25 cellular contexts compared by ENCODE assay signal in genomic region chr10:133412381-133412711, GRCh38. TPM values are rescaled to one million over a fixed set of nuclear protein-coding genes. Genes with fewer than 3 reads are reported as not detected.
DNase-seq lines count a peak whose midpoint lies in the region; ATAC-seq, FAIRE-seq and TF ChIP-seq lines count a peak whose summit lies in the region.
"Had no signal": no experiment of that assay in that cellular context is flagged by ENCODE, and none has a peak within 500 bp of the region (broad histone marks: within the 10 kb centered on the region; RNA-seq: fewer than 3 reads in every experiment).

No MANE protein-coding gene starts in this region.

- TF ChIP-seq CTCF in HepG2 (CRISPR knock-in tag; IDR thresholded peaks at IDR 0.05) (no peak), right lobe of liver (IDR thresholded peaks at IDR 0.05) (no peak), ovary (IDR thresholded peaks at IDR 0.05) (no peak)

- no TSS peak for BruUV-seq in HepG2 (replicated peaks; lab: Mats Ljungman, UMichigan)

- no peak for FAIRE-seq in HepG2 (lab: Jason Lieb, UNC)
- FAIRE-seq: A204.1, D721Med, GM12878, GM19239, H1 had no signal

- H3K79me2 ChIP-seq in HepG2 (ENCODE audit: insufficient read depth, low read length) = peaks cover 30% of the 10 kb centered on the region

- H3K4me3 ChIP-seq in HepG2 (replicated peaks in 1 of 3; ENCODE audit: insufficient read depth in 1 of 3, low read depth in 2 of 3, low read length in 3 of 3) = no peak overlapping the region
- H3K4me3 ChIP-seq in right lobe of liver = no peak overlapping the region
- no peak overlapping the region for H3K4me3 ChIP-seq in mesenchymal stem cell (ENCODE audit: insufficient read depth in 1 of 2, low read depth in 1 of 2, low read length in 2 of 2)
- H3K4me3 ChIP-seq in ovary = no peak overlapping the region
- H3K4me3 ChIP-seq: GM12878, GM23248 had no signal

- H3K23ac ChIP-seq in mesenchymal stem cell (ENCODE audit: low read length in 2 of 2) = no peak overlapping the region

- no peak overlapping the region for H3K4ac ChIP-seq in mesenchymal stem cell (ENCODE audit: low read depth in 1 of 2, low read length in 2 of 2)

- H3K27me3 ChIP-seq in HepG2 (ENCODE audit: control insufficient read depth in 1 of 2, insufficient read depth in 2 of 2, low read length in 2 of 2) (no peaks in the 10 kb centered on the region), right lobe of liver (no peaks in the 10 kb centered on the region), mesenchymal stem cell (ENCODE audit: control insufficient read depth in 1 of 2, insufficient read depth in 1 of 2, low read length in 2 of 2) (no peaks in the 10 kb centered on the region), ovary (no peaks in the 10 kb centered on the region)
- H3K27me3 ChIP-seq: BE2C; BLaER1 treated with 17β-estradiol and CSF1 and Interleukin-3, amounts not matched to agents 10 nM and 100 nM had no signal

- peak overlapping the region; percentile 44 for H2BK5ac ChIP-seq in mesenchymal stem cell (ENCODE audit: low read depth, low read length, poor library complexity, severe bottlenecking)

- H3K9ac ChIP-seq in HepG2 (ENCODE audit: insufficient read depth, low read depth, low read length) (no peak overlapping the region), mesenchymal stem cell (ENCODE audit: low read length) (no peak overlapping the region)
- H3K9ac ChIP-seq: BLaER1 treated with 17β-estradiol and CSF1 and Interleukin-3, amounts not matched to agents 10 nM and 100 nM; GM23248 had no signal

- H3K27ac ChIP-seq in HepG2 (ENCODE audit: extremely low read length, insufficient read depth, low read length) (no peak overlapping the region), right lobe of liver (no peak overlapping the region), mesenchymal stem cell (ENCODE audit: low read length, poor library complexity, severe bottlenecking) (no peak overlapping the region), ovary (no peak overlapping the region)
- H3K27ac ChIP-seq: 22Rv1; BLaER1 treated with 17β-estradiol and CSF1 and Interleukin-3, amounts not matched to agents 10 nM and 100 nM; GM23248 had no signal

- DNase-seq in HepG2 (ENCODE audit: low spot score) (no peak), right lobe of liver (no peak), mesenchymal stem cell (no peak), ovary (no peak), middle frontal gyrus (ENCODE audit: extremely low spot score, low spot score) (no peak)
- DNase-seq: ACHN; AML-193; BE2C; CD4-positive, alpha-beta T cell; CD8-positive, alpha-beta memory T cell; DMS 273 treated with DMSO at 0.1 percent for 48 hours; DMS79; EL; GDM1; GM23248; H7; HCEC 1CT had no signal

- no peak for TF ChIP-seq RAD21 in HepG2 (CRISPR knock-in tag; IDR thresholded peaks at IDR 0.05)

- ATAC-seq in HepG2 (no peak), right lobe of liver (no peak)
- ATAC-seq: GM12878 had no signal

- no peaks in the 10 kb centered on the region for H4K20me1 ChIP-seq in HepG2 (ENCODE audit: insufficient read depth, low read length)

- peaks cover 14% of the 10 kb centered on the region for H3K79me1 ChIP-seq in mesenchymal stem cell (replicated peaks; ENCODE audit: low read length, poor library complexity, severe bottlenecking)

- no peak overlapping the region for H4K8ac ChIP-seq in mesenchymal stem cell (ENCODE audit: low read length)

- H4K91ac ChIP-seq in mesenchymal stem cell (ENCODE audit: low read length) = no peak overlapping the region

- H3K9me3 ChIP-seq in HepG2 (ENCODE audit: low read length) = peaks cover 19% of the 10 kb centered on the region
- peaks cover 0 to 20% (median 0%) of the 10 kb centered on the region in 4 donors for H3K9me3 ChIP-seq in right lobe of liver
- peaks cover 31% of the 10 kb centered on the region for H3K9me3 ChIP-seq in mesenchymal stem cell (ENCODE audit: control insufficient read depth, low read length)
- peaks cover 0 to 6% of the 10 kb centered on the region in 2 donors for H3K9me3 ChIP-seq in ovary
- H3K9me3 ChIP-seq: BE2C had no signal

- H3K36me3 ChIP-seq in HepG2 (replicated peaks in 1 of 2; ENCODE audit: control insufficient read depth in 1 of 2, insufficient read depth in 2 of 2, low read length in 2 of 2) (peaks cover 4 to 54% of the 10 kb centered on the region in 2 experiments), right lobe of liver (peaks cover 0 to 13% (median 6%) of the 10 kb centered on the region in 4 donors), mesenchymal stem cell (ENCODE audit: control insufficient read depth in 1 of 2, insufficient read depth in 2 of 2, low read depth in 1 of 2, low read length in 2 of 2) (peaks cover 25 to 69% of the 10 kb centered on the region in 2 experiments), ovary (no peaks in the 10 kb centered on the region)

- POLR2A ChIA-PET in HepG2 (lab: Yijun Ruan, JAX) = no interaction called here

- no peak overlapping the region for H2AK5ac ChIP-seq in mesenchymal stem cell (ENCODE audit: low read length, severe bottlenecking)

- TF ChIP-seq EP300 in HepG2 (IDR thresholded peaks at IDR 0.05; ENCODE audit: low read depth in 2 of 2, low read length in 2 of 2) = no peak
- TF ChIP-seq EP300 in HepG2 (CRISPR knock-in tag; IDR thresholded peaks at IDR 0.05; ENCODE audit: borderline replicate concordance) = no peak
- no peak for TF ChIP-seq EP300 in ovary (IDR thresholded peaks at IDR 0.05)

- no peak overlapping the region for H3K4me2 ChIP-seq in HepG2 (ENCODE audit: low read depth, low read length)
- H3K4me2 ChIP-seq in mesenchymal stem cell (ENCODE audit: low read length, poor library complexity, severe bottlenecking) = no peak overlapping the region
- H3K4me2 ChIP-seq: BLaER1 treated with 17β-estradiol and CSF1 and Interleukin-3, amounts not matched to agents 10 nM and 100 nM had no signal

- H2BK120ac ChIP-seq in mesenchymal stem cell (ENCODE audit: low read depth, low read length) = no peak overlapping the region

- no peak overlapping the region for H2BK12ac ChIP-seq in mesenchymal stem cell (ENCODE audit: low read length in 2 of 2)

- no peaks in the 10 kb centered on the region for H3K4me1 ChIP-seq in HepG2 (ENCODE audit: insufficient read depth, low read length)
- no peaks in the 10 kb centered on the region for H3K4me1 ChIP-seq in right lobe of liver
- H3K4me1 ChIP-seq in mesenchymal stem cell (ENCODE audit: control insufficient read depth, insufficient read depth, low read depth, low read length) = no peaks in the 10 kb centered on the region
- no peaks in the 10 kb centered on the region for H3K4me1 ChIP-seq in ovary (ENCODE audit: insufficient read depth)
- H3K4me1 ChIP-seq: BE2C; BLaER1 treated with 17β-estradiol and CSF1 and Interleukin-3, amounts not matched to agents 10 nM and 100 nM had no signal

- TF ChIP-seq POLR2A in HepG2 (IDR thresholded peaks at IDR 0.05; ENCODE audit: insufficient read depth in 1 of 2, low read depth in 2 of 2, low read length in 2 of 2) = no peak
- TF ChIP-seq POLR2A in right lobe of liver (IDR thresholded peaks at IDR 0.05) = no peak
- no peak for TF ChIP-seq POLR2A in ovary (IDR thresholded peaks at IDR 0.05)

- no peak overlapping the region for H2AFZ ChIP-seq in HepG2 (ENCODE audit: low read length)
- no peak overlapping the region for H2AFZ ChIP-seq in mesenchymal stem cell (ENCODE audit: low read depth, low read length)
- H2AFZ ChIP-seq: GM23248 had no signal

- intact Hi-C loops in HepG2 (cut with micrococcal nuclease; ENCODE audit: unreplicated experiment) = no loop called here
- intact Hi-C loops in right lobe of liver (cut with DNase I) = no loop called here
- intact Hi-C loops in ovary (cut with DNase I) = no loop called here

- H3K18ac ChIP-seq in mesenchymal stem cell (ENCODE audit: low read depth in 1 of 2, low read length in 2 of 2) = no peak overlapping the region

- CTCF ChIA-PET in HepG2 (lab: Yijun Ruan, JAX; ENCODE audit: low intra/inter-chr PET ratio, low total read pairs) = no interaction called here

- H3K14ac ChIP-seq in mesenchymal stem cell (ENCODE audit: low read length in 2 of 2) = no peak overlapping the region

- no peak overlapping the region for H2BK15ac ChIP-seq in mesenchymal stem cell (ENCODE audit: low read depth, poor library complexity, severe bottlenecking)

- in situ Hi-C loops in HepG2 (cut with HindIII; ENCODE audit: extremely low pct_ligation_motif_present, low pct_unique_long_range_greater_than_20kb) = no loop called here

RNA-seq across cellular contexts. Expression of gene SPRN, which starts 12.1 kb away (rescaled TPM):
- total RNA-seq in HepG2 (2016; rRNA removed; fragmentation: Illumina TruSeq; extraction: Trizol) (not detected in 2 replicates), right lobe of liver (10 to 100 TPM in 2 of 6 experiments, under 1 TPM in 3, not detected in 1; 0.07 to 15.1 (median 0.11) TPM), ovary (under 1 TPM in 3 of 7 donors, not detected in 4; 0.11 to 0.20 (median 0.15) TPM)
- total RNA-seq in HepG2 (2016; cell fraction: cytosol; rRNA removed; fragmentation: Illumina TruSeq; extraction: Trizol; ENCODE audit: low read depth) = not detected in 2 replicates
- total RNA-seq in HepG2 (2016; cell fraction: insoluble cytoplasmic fraction; rRNA removed; fragmentation: Illumina TruSeq; extraction: Trizol) = not detected in 2 replicates
- not detected in 2 replicates for total RNA-seq in HepG2 (2016; cell fraction: membrane; rRNA removed; fragmentation: Illumina TruSeq; extraction: Trizol)
- total RNA-seq in HepG2 (2016; cell fraction: nucleus; rRNA removed; fragmentation: Illumina TruSeq; extraction: Trizol) = not detected in 2 replicates
- polyA plus RNA-seq in HepG2 (2011; rRNA removed) (not detected in 2 replicates), ovary (under 1 TPM; 0.05 to 0.10 TPM)
- not detected in 2 replicates for polyA plus RNA-seq in HepG2 (2011; cell fraction: cytosol; rRNA removed)
- not detected in 2 replicates for polyA plus RNA-seq in HepG2 (2011; cell fraction: nucleus; rRNA removed)
- 2.9 and 4.1 TPM in 2 replicates for polyA plus RNA-seq in HepG2 (2012)
- not detected in 2 replicates for polyA plus RNA-seq in HepG2 (2016; cell fraction: cytosol; fragmentation: Illumina TruSeq; extraction: Trizol; ENCODE audit: low read depth)
- polyA plus RNA-seq in HepG2 (2016; cell fraction: insoluble cytoplasmic fraction; fragmentation: Illumina TruSeq; extraction: Trizol; ENCODE audit: low read depth) = not detected in 2 replicates
- not detected in 2 replicates for polyA plus RNA-seq in HepG2 (2016; cell fraction: membrane; fragmentation: Illumina TruSeq; extraction: Trizol; ENCODE audit: low read depth)
- polyA plus RNA-seq in HepG2 (2016; cell fraction: nucleus; fragmentation: Illumina TruSeq; extraction: Trizol; ENCODE audit: insufficient read depth, low read depth) = not detected in 2 replicates
- polyA minus RNA-seq in HepG2 (2011; rRNA and poly(A)+ RNA removed; ENCODE audit: low replicate concordance) = not detected in 2 replicates
- polyA minus RNA-seq in HepG2 (2011; cell fraction: cytosol; rRNA and poly(A)+ RNA removed) = not detected in 2 replicates
- polyA minus RNA-seq in HepG2 (2011; cell fraction: nucleus; rRNA and poly(A)+ RNA removed) = not detected in 2 replicates
- polyA plus RNA-seq in mesenchymal stem cell (2013, experiment 1 of 2) = 0.17 TPM
- 0.19 TPM for polyA plus RNA-seq in mesenchymal stem cell (2013, experiment 2 of 2)
- total RNA-seq: CD4-positive, alpha-beta T cell; CD8-positive, alpha-beta memory T cell; GM12878; H7 had no signal
- polyA plus RNA-seq: CD14-positive monocyte had no signal

RNA-seq across cellular contexts. Expression of gene MTG1, which starts 18.4 kb away (rescaled TPM):
- total RNA-seq in HepG2 (2016; rRNA removed; fragmentation: Illumina TruSeq; extraction: Trizol) (29.9 and 42.0 TPM in 2 replicates), right lobe of liver (10 to 100 TPM; 25.1 to 45.7 (median 34.5) TPM), ovary (10 to 100 TPM; 23.1 to 55.1 (median 32.5) TPM)
- 13.1 and 13.6 TPM in 2 replicates for total RNA-seq in HepG2 (2016; cell fraction: cytosol; rRNA removed; fragmentation: Illumina TruSeq; extraction: Trizol; ENCODE audit: low read depth)
- total RNA-seq in HepG2 (2016; cell fraction: insoluble cytoplasmic fraction; rRNA removed; fragmentation: Illumina TruSeq; extraction: Trizol) = 29.5 and 43.2 TPM in 2 replicates
- total RNA-seq in HepG2 (2016; cell fraction: membrane; rRNA removed; fragmentation: Illumina TruSeq; extraction: Trizol) = 15.1 and 15.4 TPM in 2 replicates
- 38.2 and 45.9 TPM in 2 replicates for total RNA-seq in HepG2 (2016; cell fraction: nucleus; rRNA removed; fragmentation: Illumina TruSeq; extraction: Trizol)
- polyA plus RNA-seq in HepG2 (2011; rRNA removed) (103 and 108 TPM in 2 replicates), ovary (10 to 100 TPM; 33.7 to 34.9 TPM)
- 54.2 and 75.0 TPM in 2 replicates for polyA plus RNA-seq in HepG2 (2011; cell fraction: cytosol; rRNA removed)
- 687 and 805 TPM in 2 replicates for polyA plus RNA-seq in HepG2 (2011; cell fraction: nucleus; rRNA removed)
- 46.2 and 51.2 TPM in 2 replicates for polyA plus RNA-seq in HepG2 (2012)
- 10.8 and 11.1 TPM in 2 replicates for polyA plus RNA-seq in HepG2 (2016; cell fraction: cytosol; fragmentation: Illumina TruSeq; extraction: Trizol; ENCODE audit: low read depth)
- 40.2 and 42.5 TPM in 2 replicates for polyA plus RNA-seq in HepG2 (2016; cell fraction: insoluble cytoplasmic fraction; fragmentation: Illumina TruSeq; extraction: Trizol; ENCODE audit: low read depth)
- polyA plus RNA-seq in HepG2 (2016; cell fraction: membrane; fragmentation: Illumina TruSeq; extraction: Trizol; ENCODE audit: low read depth) = 12.8 and 14.3 TPM in 2 replicates
- 225 and 242 TPM in 2 replicates for polyA plus RNA-seq in HepG2 (2016; cell fraction: nucleus; fragmentation: Illumina TruSeq; extraction: Trizol; ENCODE audit: insufficient read depth, low read depth)
- 80.2 and 80.5 TPM in 2 replicates for polyA minus RNA-seq in HepG2 (2011; rRNA and poly(A)+ RNA removed; ENCODE audit: low replicate concordance)
- polyA minus RNA-seq in HepG2 (2011; cell fraction: cytosol; rRNA and poly(A)+ RNA removed) = 17.3 and 18.7 TPM in 2 replicates
- polyA minus RNA-seq in HepG2 (2011; cell fraction: nucleus; rRNA and poly(A)+ RNA removed) = 62.7 and 86.9 TPM in 2 replicates
- polyA plus RNA-seq in mesenchymal stem cell (2013, experiment 1 of 2) = 26.2 TPM
- polyA plus RNA-seq in mesenchymal stem cell (2013, experiment 2 of 2) = 26.0 TPM

RNA-seq across cellular contexts. Expression of gene PAOX, which starts 33.3 kb away (rescaled TPM):
- 0.49 and 0.52 TPM in 2 replicates for total RNA-seq in HepG2 (2016; rRNA removed; fragmentation: Illumina TruSeq; extraction: Trizol)
- not detected in 2 replicates for total RNA-seq in HepG2 (2016; cell fraction: cytosol; rRNA removed; fragmentation: Illumina TruSeq; extraction: Trizol; ENCODE audit: low read depth)
- total RNA-seq in HepG2 (2016; cell fraction: insoluble cytoplasmic fraction; rRNA removed; fragmentation: Illumina TruSeq; extraction: Trizol) = 0.49 and 0.54 TPM in 2 replicates
- 0.12 TPM in 1 of 2 replicates, not detected in the other for total RNA-seq in HepG2 (2016; cell fraction: membrane; rRNA removed; fragmentation: Illumina TruSeq; extraction: Trizol)
- 0.41 and 0.78 TPM in 2 replicates for total RNA-seq in HepG2 (2016; cell fraction: nucleus; rRNA removed; fragmentation: Illumina TruSeq; extraction: Trizol)
- 0.77 and 1.1 TPM in 2 replicates for polyA plus RNA-seq in HepG2 (2011; rRNA removed)
- 0.56 and 0.72 TPM in 2 replicates for polyA plus RNA-seq in HepG2 (2011; cell fraction: cytosol; rRNA removed)
- 3.9 and 4.7 TPM in 2 replicates for polyA plus RNA-seq in HepG2 (2011; cell fraction: nucleus; rRNA removed)
- polyA plus RNA-seq in HepG2 (2012) = 1.2 and 1.4 TPM in 2 replicates
- 0.16 TPM in 2 replicates for polyA plus RNA-seq in HepG2 (2016; cell fraction: cytosol; fragmentation: Illumina TruSeq; extraction: Trizol; ENCODE audit: low read depth)
- polyA plus RNA-seq in HepG2 (2016; cell fraction: insoluble cytoplasmic fraction; fragmentation: Illumina TruSeq; extraction: Trizol; ENCODE audit: low read depth) = 0.50 and 0.56 TPM in 2 replicates
- polyA plus RNA-seq in HepG2 (2016; cell fraction: membrane; fragmentation: Illumina TruSeq; extraction: Trizol; ENCODE audit: low read depth) = 0.11 TPM in 1 of 2 replicates, not detected in the other
- 2.0 and 2.2 TPM in 2 replicates for polyA plus RNA-seq in HepG2 (2016; cell fraction: nucleus; fragmentation: Illumina TruSeq; extraction: Trizol; ENCODE audit: insufficient read depth, low read depth)
- polyA minus RNA-seq in HepG2 (2011; rRNA and poly(A)+ RNA removed; ENCODE audit: low replicate concordance) = 1.7 TPM in 1 of 2 replicates, not detected in the other
- polyA minus RNA-seq in HepG2 (2011; cell fraction: cytosol; rRNA and poly(A)+ RNA removed) = not detected in 2 replicates
- 0.99 and 1.2 TPM in 2 replicates for polyA minus RNA-seq in HepG2 (2011; cell fraction: nucleus; rRNA and poly(A)+ RNA removed)
- total RNA-seq in right lobe of liver = 10 to 100 TPM in 4 of 6 experiments, 1 to 10 TPM in 2; 9.4 to 15.9 (median 11.9) TPM
- 4.3 TPM for polyA plus RNA-seq in mesenchymal stem cell (2013, experiment 1 of 2)
- 4.0 TPM for polyA plus RNA-seq in mesenchymal stem cell (2013, experiment 2 of 2)
- 10 to 100 TPM in 3 of 7 donors, 1 to 10 TPM in 4; 6.3 to 11.4 (median 9.2) TPM for total RNA-seq in ovary
- polyA plus RNA-seq in ovary = 1 to 10 TPM; 2.1 to 7.8 TPM

RNA-seq across cellular contexts. Expression of gene ECHS1, which starts 39.2 kb away (rescaled TPM):
- total RNA-seq in HepG2 (2016; rRNA removed; fragmentation: Illumina TruSeq; extraction: Trizol) (195 and 233 TPM in 2 replicates), right lobe of liver (100 to 1,000 TPM; 293 to 780 (median 436) TPM), ovary (10 to 100 TPM; 27.2 to 74.4 (median 66.4) TPM)
- 58.3 and 60.5 TPM in 2 replicates for total RNA-seq in HepG2 (2016; cell fraction: cytosol; rRNA removed; fragmentation: Illumina TruSeq; extraction: Trizol; ENCODE audit: low read depth)
- total RNA-seq in HepG2 (2016; cell fraction: insoluble cytoplasmic fraction; rRNA removed; fragmentation: Illumina TruSeq; extraction: Trizol) = 200 and 225 TPM in 2 replicates
- 81.4 and 88.8 TPM in 2 replicates for total RNA-seq in HepG2 (2016; cell fraction: membrane; rRNA removed; fragmentation: Illumina TruSeq; extraction: Trizol)
- 65.2 and 65.6 TPM in 2 replicates for total RNA-seq in HepG2 (2016; cell fraction: nucleus; rRNA removed; fragmentation: Illumina TruSeq; extraction: Trizol)
- polyA plus RNA-seq in HepG2 (2011; rRNA removed) (26.4 and 32.7 TPM in 2 replicates), ovary (100 to 1,000 TPM in 1 of 2 donors, 10 to 100 TPM in 1; 68.9 to 102 TPM)
- polyA plus RNA-seq in HepG2 (2011; cell fraction: cytosol; rRNA removed) = 39.1 and 41.3 TPM in 2 replicates
- polyA plus RNA-seq in HepG2 (2011; cell fraction: nucleus; rRNA removed) = 37.3 and 39.0 TPM in 2 replicates
- 79.9 and 84.4 TPM in 2 replicates for polyA plus RNA-seq in HepG2 (2012)
- polyA plus RNA-seq in HepG2 (2016; cell fraction: cytosol; fragmentation: Illumina TruSeq; extraction: Trizol; ENCODE audit: low read depth) = 60.4 and 63.0 TPM in 2 replicates
- 218 and 228 TPM in 2 replicates for polyA plus RNA-seq in HepG2 (2016; cell fraction: insoluble cytoplasmic fraction; fragmentation: Illumina TruSeq; extraction: Trizol; ENCODE audit: low read depth)
- 63.2 and 68.6 TPM in 2 replicates for polyA plus RNA-seq in HepG2 (2016; cell fraction: membrane; fragmentation: Illumina TruSeq; extraction: Trizol; ENCODE audit: low read depth)
- polyA plus RNA-seq in HepG2 (2016; cell fraction: nucleus; fragmentation: Illumina TruSeq; extraction: Trizol; ENCODE audit: insufficient read depth, low read depth) = 101 and 107 TPM in 2 replicates
- 32.0 and 52.6 TPM in 2 replicates for polyA minus RNA-seq in HepG2 (2011; rRNA and poly(A)+ RNA removed; ENCODE audit: low replicate concordance)
- 27.8 and 30.0 TPM in 2 replicates for polyA minus RNA-seq in HepG2 (2011; cell fraction: cytosol; rRNA and poly(A)+ RNA removed)
- 8.9 and 9.3 TPM in 2 replicates for polyA minus RNA-seq in HepG2 (2011; cell fraction: nucleus; rRNA and poly(A)+ RNA removed)
- polyA plus RNA-seq in mesenchymal stem cell (2013, experiment 1 of 2) = 78.5 TPM
- 77.3 TPM for polyA plus RNA-seq in mesenchymal stem cell (2013, experiment 2 of 2)

RNA-seq across cellular contexts. Expression of gene SCART1, which starts 41.4 kb away (rescaled TPM):
- 0.32 and 0.46 TPM in 2 replicates for total RNA-seq in HepG2 (2016; rRNA removed; fragmentation: Illumina TruSeq; extraction: Trizol)
- 0.18 and 0.30 TPM in 2 replicates for total RNA-seq in HepG2 (2016; cell fraction: cytosol; rRNA removed; fragmentation: Illumina TruSeq; extraction: Trizol; ENCODE audit: low read depth)
- 0.07 and 0.45 TPM in 2 replicates for total RNA-seq in HepG2 (2016; cell fraction: insoluble cytoplasmic fraction; rRNA removed; fragmentation: Illumina TruSeq; extraction: Trizol)
- 0.12 and 0.17 TPM in 2 replicates for total RNA-seq in HepG2 (2016; cell fraction: membrane; rRNA removed; fragmentation: Illumina TruSeq; extraction: Trizol)
- 0.81 and 0.88 TPM in 2 replicates for total RNA-seq in HepG2 (2016; cell fraction: nucleus; rRNA removed; fragmentation: Illumina TruSeq; extraction: Trizol)
- polyA plus RNA-seq in HepG2 (2011; rRNA removed) = 1.1 and 1.4 TPM in 2 replicates
- polyA plus RNA-seq in HepG2 (2011; cell fraction: cytosol; rRNA removed) = 0.23 and 0.45 TPM in 2 replicates
- polyA plus RNA-seq in HepG2 (2011; cell fraction: nucleus; rRNA removed) = 9.5 and 13.6 TPM in 2 replicates
- polyA plus RNA-seq in HepG2 (2012) = 1.6 and 1.9 TPM in 2 replicates
- 0.08 TPM in 1 of 2 replicates, not detected in the other for polyA plus RNA-seq in HepG2 (2016; cell fraction: cytosol; fragmentation: Illumina TruSeq; extraction: Trizol; ENCODE audit: low read depth)
- 0.12 and 0.16 TPM in 2 replicates for polyA plus RNA-seq in HepG2 (2016; cell fraction: insoluble cytoplasmic fraction; fragmentation: Illumina TruSeq; extraction: Trizol; ENCODE audit: low read depth)
- polyA plus RNA-seq in HepG2 (2016; cell fraction: membrane; fragmentation: Illumina TruSeq; extraction: Trizol; ENCODE audit: low read depth) = not detected in 2 replicates
- polyA plus RNA-seq in HepG2 (2016; cell fraction: nucleus; fragmentation: Illumina TruSeq; extraction: Trizol; ENCODE audit: insufficient read depth, low read depth) = 2.1 and 2.9 TPM in 2 replicates
- 0.51 and 1.7 TPM in 2 replicates for polyA minus RNA-seq in HepG2 (2011; rRNA and poly(A)+ RNA removed; ENCODE audit: low replicate concordance)
- polyA minus RNA-seq in HepG2 (2011; cell fraction: cytosol; rRNA and poly(A)+ RNA removed) = 0.10 TPM in 1 of 2 replicates, not detected in the other
- 2.7 and 3.5 TPM in 2 replicates for polyA minus RNA-seq in HepG2 (2011; cell fraction: nucleus; rRNA and poly(A)+ RNA removed)
- total RNA-seq in right lobe of liver = 1 to 10 TPM in 2 of 6 experiments, under 1 TPM in 4; 0.18 to 1.6 (median 0.33) TPM
- polyA plus RNA-seq in mesenchymal stem cell (2013, experiment 1 of 2) = 0.47 TPM
- polyA plus RNA-seq in mesenchymal stem cell (2013, experiment 2 of 2) = 0.58 TPM
- 1 to 10 TPM in 6 of 7 donors, under 1 TPM in 1; 0.72 to 5.0 (median 3.6) TPM for total RNA-seq in ovary
- polyA plus RNA-seq in ovary = under 1 TPM; 0.71 to 0.72 TPM
- polyA plus RNA-seq: CD14-positive monocyte had no signal
